In the genomic region with DNA sequence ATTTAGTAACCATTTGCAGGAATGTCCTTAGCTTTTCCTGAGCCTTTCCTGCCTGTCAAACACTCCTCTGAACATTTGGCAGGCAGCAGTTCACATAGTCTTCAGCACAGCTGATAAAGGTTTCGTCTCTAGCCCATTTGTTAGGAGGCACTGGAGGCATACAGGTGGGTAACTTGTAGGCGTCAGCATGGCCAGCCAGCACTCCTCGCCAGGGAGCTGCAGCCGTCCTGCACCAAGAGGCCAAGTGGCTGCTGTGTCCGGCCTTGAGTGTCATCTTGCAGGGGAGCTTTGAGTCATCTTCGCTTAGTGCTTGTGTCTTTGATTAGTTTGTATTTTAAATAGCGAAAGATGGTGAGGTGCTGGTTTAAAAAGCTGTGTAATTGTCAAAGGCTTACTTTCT, we compare ENCODE assay signal across 15 cellular contexts.
A peak's percentile ranks its signal among the peaks of the same experiment; 100 is the strongest.
DNase-seq lines count a peak whose midpoint lies in the region; ATAC-seq and TF ChIP-seq lines count a peak whose summit lies in the region.
"Had no signal": no experiment of that assay in that cellular context is flagged by ENCODE, and none has a peak within 500 bp of the region (broad histone marks: within the 10 kb centered on the region; RNA-seq: fewer than 3 reads in every experiment).

No MANE protein-coding gene starts in this region.

- H3K36me3 Mint-ChIP-seq in activated CD4-positive, alpha-beta memory T cell treated with anti-CD3 and anti-CD28 coated beads, Interleukin-2, amount 10 ng/mL, durations not matched to agents 7 days and 5 days (ENCODE audit: low read depth), result peaks cover 20% of the 10 kb centered on the region
- peaks cover 30% of the 10 kb centered on the region for H3K36me3 Mint-ChIP-seq in activated CD4-positive, alpha-beta memory T cell treated with anti-CD3 and anti-CD28 coated beads for 36 hours
- H3K36me3 Mint-ChIP-seq in GM23338 (ENCODE audit: low read depth), result peaks cover 3% of the 10 kb centered on the region; the same call in 2 of the 3 replicates
- H3K36me3 Mint-ChIP-seq in nephron progenitor cell (ENCODE audit: low read depth), result peaks cover 24% of the 10 kb centered on the region
- peaks cover 11% of the 10 kb centered on the region for H3K36me3 Mint-ChIP-seq in chondrocyte (ENCODE audit: low read depth)

- H3K79me2 ChIP-seq in GM23338 (replicated peaks; ENCODE audit: insufficient read depth), result no peaks in the 10 kb centered on the region

- no peak overlapping the region for H2AFZ ChIP-seq in GM23338

- CTCF ChIA-PET in activated CD4-positive, alpha-beta memory T cell treated with anti-CD3 and anti-CD28 coated beads, Interleukin-2, amount 10 ng/mL, durations not matched to agents 7 days and 5 days (lab: Charles Lee), result interaction anchor here (0.7 to 0.9 kb wide), 3 partner anchors 12 to 104 kb away, joined by 3 read pairs; no protein-coding TSS in a partner anchor
- CTCF ChIA-PET in activated CD4-positive, alpha-beta memory T cell treated with anti-CD3 and anti-CD28 coated beads for 36 hours (lab: Charles Lee), result no interaction called here

- intact Hi-C loops in activated CD4-positive, alpha-beta memory T cell treated with anti-CD3 and anti-CD28 coated beads for 36 hours (cut with micrococcal nuclease), result no loop called here

- H3F3A ChIP-seq in GM23338 (replicated peaks; ENCODE audit: low read depth), result no peaks in the 10 kb centered on the region

- no peaks in the 10 kb centered on the region for H4K20me1 ChIP-seq in GM23338 (replicated peaks; ENCODE audit: insufficient read depth)

- H3K9me3 Mint-ChIP-seq in activated CD4-positive, alpha-beta memory T cell treated with anti-CD3 and anti-CD28 coated beads, Interleukin-2, amount 10 ng/mL, durations not matched to agents 7 days and 5 days, result no peaks in the 10 kb centered on the region
- H3K9me3 Mint-ChIP-seq in activated CD4-positive, alpha-beta memory T cell treated with anti-CD3 and anti-CD28 coated beads for 36 hours, result no peaks in the 10 kb centered on the region
- H3K9me3 Mint-ChIP-seq in GM23338 (no peaks in the 10 kb centered on the region; the same call in 2 of the 3 replicates), nephron progenitor cell (peaks cover 4% of the 10 kb centered on the region), chondrocyte (ENCODE audit: low read depth) (no peaks in the 10 kb centered on the region)

- no peak overlapping the region for H3K4me3 Mint-ChIP-seq in activated CD4-positive, alpha-beta memory T cell treated with anti-CD3 and anti-CD28 coated beads, Interleukin-2, amount 10 ng/mL, durations not matched to agents 7 days and 5 days
- H3K4me3 Mint-ChIP-seq in activated CD4-positive, alpha-beta memory T cell treated with anti-CD3 and anti-CD28 coated beads for 36 hours, result no peak overlapping the region
- H3K4me3 Mint-ChIP-seq in GM23338, result no peak overlapping the region
- no peak overlapping the region for H3K4me3 Mint-ChIP-seq in nephron progenitor cell
- H3K4me3 Mint-ChIP-seq in chondrocyte (ENCODE audit: unreplicated experiment), result no peak overlapping the region
- H3K4me3 Mint-ChIP-seq: CD14-positive monocyte; naive thymus-derived CD8-positive, alpha-beta T cell; T-helper 2 cell treated with Interferon-gamma antibody and Interleukin-4, amounts not matched to agents 5 μg/mL and 100 μg/mL, for 36 hours had no signal

- POLR2A ChIA-PET in activated CD4-positive, alpha-beta memory T cell treated with anti-CD3 and anti-CD28 coated beads, Interleukin-2, amount 10 ng/mL, durations not matched to agents 7 days and 5 days (lab: Charles Lee), result interaction anchor here (1.2 kb wide), 1 partner anchor 30 kb away, joined by 4 read pairs; no protein-coding TSS in a partner anchor
- POLR2A ChIA-PET in activated CD4-positive, alpha-beta memory T cell treated with anti-CD3 and anti-CD28 coated beads for 36 hours (lab: Charles Lee), result no interaction called here

- H3K36me3 ChIP-seq in GM23338 (ENCODE audit: insufficient read depth) (no peaks in the 10 kb centered on the region), KOPT-K1 (ENCODE audit: insufficient read depth, low read length) (peaks cover 28% of the 10 kb centered on the region; the same call in 1 of the 2 replicates)

- no peaks in the 10 kb centered on the region for H3K4me1 ChIP-seq in GM23338 (ENCODE audit: insufficient read depth)

- no peaks in the 10 kb centered on the region for H3K27me3 ChIP-seq in GM23338 (ENCODE audit: insufficient read depth)

- no peak overlapping the region for H3K4me3 ChIP-seq in GM23338

- DNase-seq in activated CD4-positive, alpha-beta memory T cell treated with anti-CD3 and anti-CD28 coated beads, Interleukin-2, amount 10 ng/mL, durations not matched to agents 7 days and 5 days, result no peak
- DNase-seq in activated CD4-positive, alpha-beta memory T cell treated with anti-CD3 and anti-CD28 coated beads for 36 hours, result no peak
- no peak for DNase-seq in GM23338 (ENCODE audit: low spot score)
- no peak for DNase-seq in nephron progenitor cell
- DNase-seq in NCI-H1092 (lab: John Stamatoyannopoulos, UW), result no peak
- DNase-seq in kidney glomerular epithelial cell (lab: John Stamatoyannopoulos, UW), result no peak
- no peak for DNase-seq in chondrocyte (ENCODE audit: low spot score)
- DNase-seq: DND-41; naive thymus-derived CD8-positive, alpha-beta T cell; NCI-H2081; NCI-H524 treated with DMSO at 0.1 percent for 48 hours had no signal

- peak overlapping the region; percentile 57 for H3K27ac Mint-ChIP-seq in activated CD4-positive, alpha-beta memory T cell treated with anti-CD3 and anti-CD28 coated beads, Interleukin-2, amount 10 ng/mL, durations not matched to agents 7 days and 5 days
- H3K27ac Mint-ChIP-seq in activated CD4-positive, alpha-beta memory T cell treated with anti-CD3 and anti-CD28 coated beads for 36 hours, result no peak overlapping the region
- H3K27ac Mint-ChIP-seq in GM23338 (peak overlapping the region; percentile 11; the same call in 1 of the 2 replicates), nephron progenitor cell (peak overlapping the region; percentile 18), chondrocyte (ENCODE audit: unreplicated experiment) (no peak overlapping the region)
- H3K27ac Mint-ChIP-seq: T-helper 2 cell treated with Interferon-gamma antibody and Interleukin-4, amounts not matched to agents 5 μg/mL and 100 μg/mL, for 36 hours had no signal

- H3K4me2 ChIP-seq in GM23338, result no peak overlapping the region

- TF ChIP-seq CTCF in GM23338 (conservative IDR thresholded peaks at IDR 0.05; ENCODE audit: low read depth in 2 of 2) (no peak), nephron progenitor cell (IDR thresholded peaks at IDR 0.05) (no peak), chondrocyte (IDR thresholded peaks at IDR 0.05) (no peak)

- peak; percentile 46; the same call in 2 of the 3 replicates for ATAC-seq in GM23338
- ATAC-seq: naive thymus-derived CD8-positive, alpha-beta T cell had no signal

- H3K4me1 Mint-ChIP-seq in activated CD4-positive, alpha-beta memory T cell treated with anti-CD3 and anti-CD28 coated beads, Interleukin-2, amount 10 ng/mL, durations not matched to agents 7 days and 5 days, result peaks cover 18% of the 10 kb centered on the region
- H3K4me1 Mint-ChIP-seq in activated CD4-positive, alpha-beta memory T cell treated with anti-CD3 and anti-CD28 coated beads for 36 hours (ENCODE audit: low read depth), result peaks cover 11% of the 10 kb centered on the region
- peaks cover 17% of the 10 kb centered on the region for H3K4me1 Mint-ChIP-seq in GM23338
- peaks cover 11% of the 10 kb centered on the region for H3K4me1 Mint-ChIP-seq in nephron progenitor cell
- peaks cover 13% of the 10 kb centered on the region for H3K4me1 Mint-ChIP-seq in chondrocyte (ENCODE audit: low read depth)
- H3K4me1 Mint-ChIP-seq: CD14-positive monocyte had no signal

- no peaks in the 10 kb centered on the region for H3K9me3 ChIP-seq in KOPT-K1 (ENCODE audit: insufficient read depth, low read length, poor library complexity, severe bottlenecking)

- H3K27me3 Mint-ChIP-seq in activated CD4-positive, alpha-beta memory T cell treated with anti-CD3 and anti-CD28 coated beads, Interleukin-2, amount 10 ng/mL, durations not matched to agents 7 days and 5 days, result no peaks in the 10 kb centered on the region
- no peaks in the 10 kb centered on the region for H3K27me3 Mint-ChIP-seq in activated CD4-positive, alpha-beta memory T cell treated with anti-CD3 and anti-CD28 coated beads for 36 hours
- H3K27me3 Mint-ChIP-seq in GM23338 (ENCODE audit: insufficient read depth, low read depth, poor library complexity), result no peaks in the 10 kb centered on the region
- no peaks in the 10 kb centered on the region for H3K27me3 Mint-ChIP-seq in nephron progenitor cell (ENCODE audit: low read depth, poor library complexity)
- no peaks in the 10 kb centered on the region for H3K27me3 Mint-ChIP-seq in chondrocyte (ENCODE audit: low read depth)
- H3K27me3 Mint-ChIP-seq: naive thymus-derived CD8-positive, alpha-beta T cell had no signal

- H3K27ac ChIP-seq in GM23338 (ENCODE audit: low read depth) (no peak overlapping the region), KOPT-K1 (ENCODE audit: low read depth, low read length, poor library complexity, severe bottlenecking) (peak overlapping the region; percentile 24)
- H3K27ac ChIP-seq: 22Rv1 had no signal

- H3K9me2 ChIP-seq in GM23338 (ENCODE audit: insufficient read depth), result no peaks in the 10 kb centered on the region

TF ChIP-seq in GM23338, 12 proteins besides CTCF, POLR2A, EP300 and RAD21:
- no peak for TF ChIP-seq EZH2phosphoT487 (IDR thresholded peaks at IDR 0.05; ENCODE audit: unreplicated experiment)
TF ChIP-seq in GM23338: peak in this region for 0.

Comparison
In these comparisons a context has a peak if more than half of its experiments do, and no peak if none do; other contexts are left out.
1. H3K27ac Mint-ChIP-seq: peak in activated CD4-positive, alpha-beta memory T cell treated with anti-CD3 and anti-CD28 coated beads, Interleukin-2, amount 10 ng/mL, durations not matched to agents 7 days and 5 days (single experiment), GM23338 (single experiment) and nephron progenitor cell (single experiment); none in activated CD4-positive, alpha-beta memory T cell treated with anti-CD3 and anti-CD28 coated beads for 36 hours (single experiment) and chondrocyte (single experiment).